Comparison of ENCODE assay signal across 19 cellular contexts in the genomic region with DNA sequence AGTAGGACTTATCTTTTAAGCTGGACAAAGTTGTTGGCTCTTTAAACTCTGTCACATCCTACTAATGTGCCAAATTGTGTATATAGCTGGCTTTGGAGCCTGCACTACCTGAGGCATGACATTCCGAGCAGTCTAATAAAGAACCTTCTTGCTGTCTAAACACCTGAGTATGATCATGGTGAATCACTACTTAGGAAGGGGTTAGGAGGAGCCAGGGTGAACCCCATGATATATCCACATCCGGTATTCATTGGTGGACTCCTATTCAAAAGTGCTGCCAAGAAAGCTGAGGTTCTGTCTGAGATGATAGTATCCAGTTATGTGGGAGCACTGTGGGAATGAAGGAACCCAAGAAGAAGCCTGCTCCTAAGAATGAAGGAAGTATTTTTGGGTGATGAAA. TPM values are rescaled to one million over a fixed set of nuclear protein-coding genes. Genes with fewer than 3 reads are reported as not detected.
A peak's percentile ranks its signal among the peaks of the same experiment; 100 is the strongest.
DNase-seq lines count a peak whose midpoint lies in the region; ATAC-seq and TF ChIP-seq lines count a peak whose summit lies in the region.
"Had no signal": no experiment of that assay in that cellular context is flagged by ENCODE, and none has a peak within 500 bp of the region (broad histone marks: within the 10 kb centered on the region; RNA-seq: fewer than 3 reads in every experiment).

No MANE protein-coding gene starts in this region.

- H2BK12ac ChIP-seq in trophoblast cell (ENCODE audit: low read length) = no peak overlapping the region

- no peak overlapping the region for H3K27ac Mint-ChIP-seq in activated CD8-positive, alpha-beta T cell treated with anti-CD3 and anti-CD28 coated beads for 36 hours
- no peak overlapping the region for H3K27ac Mint-ChIP-seq in activated CD4-positive, alpha-beta memory T cell treated with anti-CD3 and anti-CD28 coated beads for 36 hours
- no peak overlapping the region for H3K27ac Mint-ChIP-seq in activated CD4-positive, alpha-beta T cell treated with anti-CD3 and anti-CD28 coated beads, Interleukin-2, amount 10 ng/mL, durations not matched to agents 24 days and 14 days
- H3K27ac Mint-ChIP-seq: CD8-positive, alpha-beta memory T cell; GM23338; IgD-negative memory B cell had no signal

- DNase-seq in NCI-H226 (peak; percentile 68), mammary epithelial cell (peak; percentile 87), fibroblast of mammary gland (ENCODE audit: low read depth) (peak; percentile 15), trophoblast cell (peak in 1 of 2 donors; percentile 7), C1 segment of cervical spinal cord (lab: John Stamatoyannopoulos, UW) (no peak)
- no peak for DNase-seq in activated CD8-positive, alpha-beta T cell treated with anti-CD3 and anti-CD28 coated beads for 36 hours
- DNase-seq in activated CD4-positive, alpha-beta memory T cell treated with anti-CD3 and anti-CD28 coated beads for 36 hours = no peak
- DNase-seq in activated CD4-positive, alpha-beta T cell treated with anti-CD3 and anti-CD28 coated beads, Interleukin-2, amount 10 ng/mL, durations not matched to agents 24 days and 14 days = no peak
- DNase-seq: Caco-2; CD8-positive, alpha-beta memory T cell; DND-41; GDM1; H7 had no signal

- H3K4me1 ChIP-seq in mammary epithelial cell (ENCODE audit: insufficient read depth, low read length) = no peaks in the 10 kb centered on the region
- H3K4me1 ChIP-seq in trophoblast cell (ENCODE audit: control insufficient read depth in 1 of 2, insufficient read depth in 2 of 2, low read length in 2 of 2) = no peaks in the 10 kb centered on the region
- H3K4me1 ChIP-seq: A549, Caco-2 had no signal

- no peaks in the 10 kb centered on the region for H3K79me2 ChIP-seq in mammary epithelial cell (ENCODE audit: insufficient read depth, low read length)
- H3K79me2 ChIP-seq in trophoblast cell (ENCODE audit: control insufficient read depth, insufficient read depth, low read length, poor library complexity) = no peaks in the 10 kb centered on the region

- H3K9me3 ChIP-seq in mammary epithelial cell (replicated peaks; ENCODE audit: insufficient read depth, low read length) (no peaks in the 10 kb centered on the region), trophoblast cell (ENCODE audit: insufficient read depth, low read depth, low read length) (peaks cover 5% of the 10 kb centered on the region)
- H3K9me3 ChIP-seq: A549, Caco-2 had no signal

- H3K4me3 ChIP-seq in mammary epithelial cell (replicated peaks in 1 of 3; ENCODE audit: insufficient read depth in 1 of 3, low read depth in 2 of 3, low read length in 3 of 3) (no peak overlapping the region), fibroblast of mammary gland (ENCODE audit: control insufficient read depth, low read depth, low read length) (no peak overlapping the region), trophoblast cell (ENCODE audit: low read depth, low read length) (no peak overlapping the region)
- H3K4me3 ChIP-seq: A549, GM23338 had no signal

- in situ Hi-C loops in mammary epithelial cell (cut with MboI; ENCODE audit: low sequenced_read_pairs in 2 of 2) = no loop called here

- H2AFZ ChIP-seq in mammary epithelial cell (ENCODE audit: low read depth, low read length) = no peak overlapping the region
- H2AFZ ChIP-seq in trophoblast cell (ENCODE audit: insufficient read depth, low read length, poor library complexity) = no peak overlapping the region
- H2AFZ ChIP-seq: GM23338 had no signal

- TF ChIP-seq CTCF in mammary epithelial cell (conservative IDR thresholded peaks at IDR 0.05 in 1 of 2, IDR thresholded peaks at IDR 0.05 in 1 of 2; ENCODE audit: extremely low read depth in 1 of 2, insufficient read depth in 1 of 2, low read depth in 1 of 2, low read length in 2 of 2) = no peak
- no peak for TF ChIP-seq CTCF in fibroblast of mammary gland (conservative IDR thresholded peaks at IDR 0.05; ENCODE audit: control insufficient read depth, insufficient read depth, low read depth, low read length)
- no peak for TF ChIP-seq CTCF in activated CD8-positive, alpha-beta T cell treated with anti-CD3 and anti-CD28 coated beads for 36 hours (IDR thresholded peaks at IDR 0.05)

- H4K20me1 ChIP-seq in mammary epithelial cell (ENCODE audit: insufficient read depth, low read length) = peaks cover 2% of the 10 kb centered on the region

- H4K12ac ChIP-seq in trophoblast cell (ENCODE audit: low read depth, low read length) = no peak overlapping the region

- H3K27me3 Mint-ChIP-seq in activated CD8-positive, alpha-beta T cell treated with anti-CD3 and anti-CD28 coated beads for 36 hours = peaks cover 31% of the 10 kb centered on the region
- peaks cover 20% of the 10 kb centered on the region for H3K27me3 Mint-ChIP-seq in activated CD4-positive, alpha-beta memory T cell treated with anti-CD3 and anti-CD28 coated beads for 36 hours
- H3K27me3 Mint-ChIP-seq in activated CD4-positive, alpha-beta T cell treated with anti-CD3 and anti-CD28 coated beads, Interleukin-2, amount 10 ng/mL, durations not matched to agents 24 days and 14 days = peaks cover 15% of the 10 kb centered on the region

- no peak overlapping the region for H4K91ac ChIP-seq in trophoblast cell (ENCODE audit: low read depth, low read length)

- POLR2A ChIA-PET in activated CD8-positive, alpha-beta T cell treated with anti-CD3 and anti-CD28 coated beads for 36 hours (lab: Charles Lee) = no interaction called here
- POLR2A ChIA-PET in activated CD4-positive, alpha-beta memory T cell treated with anti-CD3 and anti-CD28 coated beads for 36 hours (lab: Charles Lee) = no interaction called here

- H3K27me3 ChIP-seq in mammary epithelial cell (ENCODE audit: insufficient read depth, low read length) = peaks cover 23% of the 10 kb centered on the region
- no peaks in the 10 kb centered on the region for H3K27me3 ChIP-seq in trophoblast cell (ENCODE audit: insufficient read depth, low read length)

- 63% methylated on average over 2 of the region's 2 CpGs for WGBS in mammary epithelial cell (ENCODE audit: low coverage, missing lambda C conversion rate)
- WGBS in trophoblast cell (ENCODE audit: extremely low coverage, insufficient coverage, insufficient read length) = no CpG with 5 or more reads among the region's 2 CpGs

- no peak overlapping the region for H3K4me3 Mint-ChIP-seq in activated CD8-positive, alpha-beta T cell treated with anti-CD3 and anti-CD28 coated beads for 36 hours
- H3K4me3 Mint-ChIP-seq in activated CD4-positive, alpha-beta memory T cell treated with anti-CD3 and anti-CD28 coated beads for 36 hours = no peak overlapping the region
- no peak overlapping the region for H3K4me3 Mint-ChIP-seq in activated CD4-positive, alpha-beta T cell treated with anti-CD3 and anti-CD28 coated beads, Interleukin-2, amount 10 ng/mL, durations not matched to agents 24 days and 14 days
- H3K4me3 Mint-ChIP-seq: CD8-positive, alpha-beta memory T cell; GM23338; IgD-negative memory B cell had no signal

- H3K36me3 ChIP-seq in mammary epithelial cell (ENCODE audit: insufficient read depth, low read length) = no peaks in the 10 kb centered on the region
- no peaks in the 10 kb centered on the region for H3K36me3 ChIP-seq in trophoblast cell (ENCODE audit: control insufficient read depth in 1 of 2, insufficient read depth in 2 of 2, low read length in 2 of 2)

- no peaks in the 10 kb centered on the region for H3K4me1 Mint-ChIP-seq in activated CD8-positive, alpha-beta T cell treated with anti-CD3 and anti-CD28 coated beads for 36 hours (ENCODE audit: low read depth)
- H3K4me1 Mint-ChIP-seq in activated CD4-positive, alpha-beta memory T cell treated with anti-CD3 and anti-CD28 coated beads for 36 hours (ENCODE audit: low read depth) = peaks cover 2% of the 10 kb centered on the region
- H3K4me1 Mint-ChIP-seq in activated CD4-positive, alpha-beta T cell treated with anti-CD3 and anti-CD28 coated beads, Interleukin-2, amount 10 ng/mL, durations not matched to agents 24 days and 14 days = no peaks in the 10 kb centered on the region
- H3K4me1 Mint-ChIP-seq: GM23338, IgD-negative memory B cell had no signal

- no peaks in the 10 kb centered on the region for H3K79me1 ChIP-seq in trophoblast cell (ENCODE audit: low read length)

- CTCF ChIA-PET in mammary epithelial cell (lab: Charles Lee; ENCODE audit: low non-redundant PET) = interaction anchor here (0.5 kb wide), 1 partner anchor 40 kb away, joined by 6 read pairs; no protein-coding TSS in a partner anchor
- CTCF ChIA-PET in activated CD8-positive, alpha-beta T cell treated with anti-CD3 and anti-CD28 coated beads for 36 hours (lab: Charles Lee) = interaction anchor here (1.6 kb wide), 1 partner anchor 71 kb away, joined by 6 read pairs; no protein-coding TSS in a partner anchor
- CTCF ChIA-PET in activated CD4-positive, alpha-beta memory T cell treated with anti-CD3 and anti-CD28 coated beads for 36 hours (lab: Charles Lee) = interaction anchor here (1.0 kb wide), 1 partner anchor 71 kb away, joined by 4 read pairs; no protein-coding TSS in a partner anchor

- no peaks in the 10 kb centered on the region for H3K9me3 Mint-ChIP-seq in activated CD8-positive, alpha-beta T cell treated with anti-CD3 and anti-CD28 coated beads for 36 hours
- peaks cover 2% of the 10 kb centered on the region for H3K9me3 Mint-ChIP-seq in activated CD4-positive, alpha-beta memory T cell treated with anti-CD3 and anti-CD28 coated beads for 36 hours
- H3K9me3 Mint-ChIP-seq in activated CD4-positive, alpha-beta T cell treated with anti-CD3 and anti-CD28 coated beads, Interleukin-2, amount 10 ng/mL, durations not matched to agents 24 days and 14 days = no peaks in the 10 kb centered on the region
- H3K9me3 Mint-ChIP-seq: GM23338 had no signal

- dilution Hi-C loops in mammary epithelial cell (cut with HindIII; ENCODE audit: low sequenced_read_pairs) = no loop called here

- ATAC-seq in activated CD8-positive, alpha-beta T cell treated with anti-CD3 and anti-CD28 coated beads for 36 hours = no peak
- ATAC-seq: A549, GM23338 had no signal

- no peak overlapping the region for H3K4me2 ChIP-seq in mammary epithelial cell (ENCODE audit: insufficient read depth, low read depth, low read length)
- no peak overlapping the region for H3K4me2 ChIP-seq in trophoblast cell (ENCODE audit: low read length)
- H3K4me2 ChIP-seq: A549, GM23338 had no signal

- H3K36me3 Mint-ChIP-seq in activated CD8-positive, alpha-beta T cell treated with anti-CD3 and anti-CD28 coated beads for 36 hours (ENCODE audit: low read depth) = no peaks in the 10 kb centered on the region
- no peaks in the 10 kb centered on the region for H3K36me3 Mint-ChIP-seq in activated CD4-positive, alpha-beta memory T cell treated with anti-CD3 and anti-CD28 coated beads for 36 hours
- no peaks in the 10 kb centered on the region for H3K36me3 Mint-ChIP-seq in activated CD4-positive, alpha-beta T cell treated with anti-CD3 and anti-CD28 coated beads, Interleukin-2, amount 10 ng/mL, durations not matched to agents 24 days and 14 days (ENCODE audit: low read depth)
- H3K36me3 Mint-ChIP-seq: CD8-positive, alpha-beta memory T cell had no signal

- H3K18ac ChIP-seq in trophoblast cell (ENCODE audit: low read length) = no peak overlapping the region

- H3K9ac ChIP-seq in mammary epithelial cell (ENCODE audit: insufficient read depth, low read length) = no peak overlapping the region
- no peak overlapping the region for H3K9ac ChIP-seq in trophoblast cell (ENCODE audit: low read length)

- BruUV-seq in mammary epithelial cell (replicated peaks; lab: Mats Ljungman, UMichigan) = no TSS peak

- no peak overlapping the region for H3K4ac ChIP-seq in trophoblast cell (ENCODE audit: low read depth, low read length)

- H3K27ac ChIP-seq in mammary epithelial cell (ENCODE audit: insufficient read depth, low read depth, low read length) = no peak overlapping the region
- no peak overlapping the region for H3K27ac ChIP-seq in trophoblast cell (ENCODE audit: low read depth, low read length)
- H3K27ac ChIP-seq: A549 had no signal

- H2BK5ac ChIP-seq in trophoblast cell (ENCODE audit: low read depth, low read length, poor library complexity) = no peak overlapping the region

- H3K14ac ChIP-seq in trophoblast cell (ENCODE audit: low read length) = no peak overlapping the region

- peak overlapping the region; percentile 15 for H3K23ac ChIP-seq in trophoblast cell (ENCODE audit: low read length)

- intact Hi-C loops in mammary epithelial cell (cut with micrococcal nuclease) = loop anchor here (5.0 kb wide), 1 partner anchor 920 kb away; no protein-coding TSS in a partner anchor
- intact Hi-C loops in activated CD8-positive, alpha-beta T cell treated with anti-CD3 and anti-CD28 coated beads for 36 hours (cut with micrococcal nuclease) = no loop called here
- intact Hi-C loops in activated CD4-positive, alpha-beta memory T cell treated with anti-CD3 and anti-CD28 coated beads for 36 hours (cut with micrococcal nuclease) = no loop called here
- intact Hi-C loops in activated CD4-positive, alpha-beta T cell treated with anti-CD3 and anti-CD28 coated beads, Interleukin-2, amount 10 ng/mL, durations not matched to agents 24 days and 14 days (cut with micrococcal nuclease) = no loop called here

- H2AK5ac ChIP-seq in trophoblast cell (ENCODE audit: low read length) = no peak overlapping the region

- no peak overlapping the region for H4K8ac ChIP-seq in trophoblast cell (ENCODE audit: low read depth, low read length)

- H2BK120ac ChIP-seq in trophoblast cell (ENCODE audit: insufficient read depth, low read length, poor library complexity) = no peak overlapping the region

RNA-seq across cellular contexts. Expression of gene CRNN, which starts 27.1 kb away (rescaled TPM):
- not detected for total RNA-seq in mammary epithelial cell
- polyA plus RNA-seq in mammary epithelial cell = not detected
- polyA minus RNA-seq in mammary epithelial cell = not detected
- not detected in 2 replicates for polyA plus RNA-seq in trophoblast cell (2013)
- total RNA-seq in activated CD8-positive, alpha-beta T cell treated with anti-CD3 and anti-CD28 coated beads for 36 hours = not detected
- total RNA-seq in activated CD4-positive, alpha-beta memory T cell treated with anti-CD3 and anti-CD28 coated beads for 36 hours = not detected
- not detected in 2 replicates for total RNA-seq in activated CD4-positive, alpha-beta T cell treated with anti-CD3 and anti-CD28 coated beads, Interleukin-2, amount 10 ng/mL, durations not matched to agents 24 days and 14 days
- total RNA-seq: Caco-2; CD8-positive, alpha-beta memory T cell; GM23338; H7; HT1080 had no signal
- polyA plus RNA-seq: A549; AG04450; BJ; CD8-positive, alpha-beta memory T cell; GM23338; IgD-negative memory B cell had no signal

RNA-seq across cellular contexts. Expression of gene FLG2, which starts 27.1 kb away (rescaled TPM):
- not detected for total RNA-seq in mammary epithelial cell
- not detected for polyA plus RNA-seq in mammary epithelial cell
- polyA minus RNA-seq in mammary epithelial cell = not detected
- polyA plus RNA-seq in trophoblast cell (2013) = not detected in 2 replicates
- total RNA-seq in activated CD8-positive, alpha-beta T cell treated with anti-CD3 and anti-CD28 coated beads for 36 hours = not detected
- total RNA-seq in activated CD4-positive, alpha-beta memory T cell treated with anti-CD3 and anti-CD28 coated beads for 36 hours = not detected
- total RNA-seq in activated CD4-positive, alpha-beta T cell treated with anti-CD3 and anti-CD28 coated beads, Interleukin-2, amount 10 ng/mL, durations not matched to agents 24 days and 14 days = not detected in 2 replicates
- total RNA-seq: Caco-2; CD8-positive, alpha-beta memory T cell; GM23338; H7; HT1080 had no signal
- polyA plus RNA-seq: A549; AG04450; BJ; CD8-positive, alpha-beta memory T cell; GM23338; IgD-negative memory B cell had no signal

Comparison
In these comparisons a context has a peak if more than half of its experiments do, and no peak if none do; other contexts are left out.
1. DNase-seq: peak in NCI-H226 (single experiment), mammary epithelial cell (single experiment) and fibroblast of mammary gland (single experiment); none in activated CD8-positive, alpha-beta T cell treated with anti-CD3 and anti-CD28 coated beads for 36 hours (single experiment), activated CD4-positive, alpha-beta memory T cell treated with anti-CD3 and anti-CD28 coated beads for 36 hours (single experiment), activated CD4-positive, alpha-beta T cell treated with anti-CD3 and anti-CD28 coated beads, Interleukin-2, amount 10 ng/mL, durations not matched to agents 24 days and 14 days (single experiment) and C1 segment of cervical spinal cord (0 of 14).